Comparison of ENCODE assay signal across 10 cellular contexts in the genomic region with DNA sequence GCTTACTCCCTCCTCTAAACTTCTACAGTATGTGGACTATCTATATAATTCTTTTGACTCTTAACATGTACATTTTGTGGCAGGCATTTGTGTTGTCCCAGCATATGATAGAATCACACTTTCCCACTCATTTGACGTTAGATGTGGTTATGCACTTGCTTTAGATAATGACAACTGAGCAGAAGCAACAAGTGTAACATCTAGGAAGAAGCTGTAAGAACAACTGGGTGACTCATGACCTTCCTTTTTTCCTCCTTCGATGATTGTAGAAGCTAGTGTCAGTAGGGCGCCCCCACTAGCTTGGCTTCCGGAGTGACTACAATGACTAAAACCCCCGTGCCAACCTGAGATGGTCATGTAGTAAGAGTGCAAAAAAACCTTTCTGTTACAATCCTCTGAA.
A peak's percentile ranks its signal among the peaks of the same experiment; 100 is the strongest.
DNase-seq lines count a peak whose midpoint lies in the region; ATAC-seq, FAIRE-seq and TF ChIP-seq lines count a peak whose summit lies in the region.
"Had no signal": no experiment of that assay in that cellular context is flagged by ENCODE, and none has a peak within 500 bp of the region (broad histone marks: within the 10 kb centered on the region; RNA-seq: fewer than 3 reads in every experiment).

No MANE protein-coding gene starts in this region.

- H3K36me3 Mint-ChIP-seq in activated naive CD8-positive, alpha-beta T cell treated with anti-CD3 and anti-CD28 coated beads for 36 hours = no peaks in the 10 kb centered on the region

- no peak overlapping the region for H3K4me3 Mint-ChIP-seq in activated naive CD8-positive, alpha-beta T cell treated with anti-CD3 and anti-CD28 coated beads for 36 hours

- ATAC-seq in left cardiac atrium = no peak

- peak overlapping the region; percentile 85 for H3K27ac Mint-ChIP-seq in activated naive CD8-positive, alpha-beta T cell treated with anti-CD3 and anti-CD28 coated beads for 36 hours

- DNase-seq in GM12892 (ENCODE audit: insufficient read length) (no peak), NCI-H2029 (lab: John Stamatoyannopoulos, UW) (no peak), HAP-1 (ENCODE audit: low spot score in 2 of 2) (no peak), caudate nucleus (lab: John Stamatoyannopoulos, UW) (no peak), left cardiac atrium (no peak)
- DNase-seq in activated CD4-positive, alpha-beta T cell treated with anti-CD3 and anti-CD28 coated beads for 48 hours = peak; percentile 83
- peak; percentile 78 for DNase-seq in activated naive CD8-positive, alpha-beta T cell treated with anti-CD3 and anti-CD28 coated beads for 36 hours
- peak; percentile 46 to 67 (median 62) for DNase-seq in stimulated activated CD4-positive, alpha-beta T cell treated with anti-CD3 and anti-CD28 coated beads, TNF-alpha, amount 100 ng/mL, for 24 hours (ENCODE audit: low read depth in 3 of 3)
- DNase-seq: dorsolateral prefrontal cortex had no signal

- H3K36me3 ChIP-seq in HAP-1 (replicated peaks) = no peaks in the 10 kb centered on the region

- no peaks in the 10 kb centered on the region for H3K27me3 ChIP-seq in HAP-1 (ENCODE audit: low read depth)
- H3K27me3 ChIP-seq: dorsolateral prefrontal cortex had no signal

- intact Hi-C loops in left cardiac atrium (cut with DNase I) = no loop called here

- H3K4me1 Mint-ChIP-seq in activated naive CD8-positive, alpha-beta T cell treated with anti-CD3 and anti-CD28 coated beads for 36 hours = peaks cover 61% of the 10 kb centered on the region

- H3K4me3 ChIP-seq in HAP-1 = no peak overlapping the region
- H3K4me3 ChIP-seq: dorsolateral prefrontal cortex had no signal

- H3K27ac ChIP-seq in caudate nucleus (ENCODE audit: low read depth, low read length) = no peak overlapping the region
- H3K27ac ChIP-seq: dorsolateral prefrontal cortex had no signal

- in situ Hi-C loops in HAP-1 (cut with MboI; ENCODE audit: low sequenced_read_pairs) = no loop called here

- FAIRE-seq in GM12892 (lab: Jason Lieb, UNC) = peak; percentile 81
- FAIRE-seq: keratinocyte had no signal

- no peaks in the 10 kb centered on the region for H3K27me3 Mint-ChIP-seq in activated naive CD8-positive, alpha-beta T cell treated with anti-CD3 and anti-CD28 coated beads for 36 hours

- H3K9me3 ChIP-seq in HAP-1 = no peaks in the 10 kb centered on the region

- H3K4me1 ChIP-seq in HAP-1 = no peaks in the 10 kb centered on the region

- H3K9me3 Mint-ChIP-seq in activated naive CD8-positive, alpha-beta T cell treated with anti-CD3 and anti-CD28 coated beads for 36 hours = no peaks in the 10 kb centered on the region

- no peak for TF ChIP-seq POLR2A in GM12892 (IDR thresholded peaks at IDR 0.05; ENCODE audit: low read depth, low read length)

Comparison
In these comparisons a context has a peak if more than half of its experiments do, and no peak if none do; other contexts are left out.
1. DNase-seq: peak in activated CD4-positive, alpha-beta T cell treated with anti-CD3 and anti-CD28 coated beads for 48 hours (single experiment), activated naive CD8-positive, alpha-beta T cell treated with anti-CD3 and anti-CD28 coated beads for 36 hours (single experiment) and stimulated activated CD4-positive, alpha-beta T cell treated with anti-CD3 and anti-CD28 coated beads, TNF-alpha, amount 100 ng/mL, for 24 hours (3 of 3); none in GM12892 (single experiment), NCI-H2029 (single experiment), HAP-1 (0 of 2), caudate nucleus (0 of 61) and left cardiac atrium (single experiment).